Comparison of ENCODE assay signal across 24 cellular contexts in the genomic region with DNA sequence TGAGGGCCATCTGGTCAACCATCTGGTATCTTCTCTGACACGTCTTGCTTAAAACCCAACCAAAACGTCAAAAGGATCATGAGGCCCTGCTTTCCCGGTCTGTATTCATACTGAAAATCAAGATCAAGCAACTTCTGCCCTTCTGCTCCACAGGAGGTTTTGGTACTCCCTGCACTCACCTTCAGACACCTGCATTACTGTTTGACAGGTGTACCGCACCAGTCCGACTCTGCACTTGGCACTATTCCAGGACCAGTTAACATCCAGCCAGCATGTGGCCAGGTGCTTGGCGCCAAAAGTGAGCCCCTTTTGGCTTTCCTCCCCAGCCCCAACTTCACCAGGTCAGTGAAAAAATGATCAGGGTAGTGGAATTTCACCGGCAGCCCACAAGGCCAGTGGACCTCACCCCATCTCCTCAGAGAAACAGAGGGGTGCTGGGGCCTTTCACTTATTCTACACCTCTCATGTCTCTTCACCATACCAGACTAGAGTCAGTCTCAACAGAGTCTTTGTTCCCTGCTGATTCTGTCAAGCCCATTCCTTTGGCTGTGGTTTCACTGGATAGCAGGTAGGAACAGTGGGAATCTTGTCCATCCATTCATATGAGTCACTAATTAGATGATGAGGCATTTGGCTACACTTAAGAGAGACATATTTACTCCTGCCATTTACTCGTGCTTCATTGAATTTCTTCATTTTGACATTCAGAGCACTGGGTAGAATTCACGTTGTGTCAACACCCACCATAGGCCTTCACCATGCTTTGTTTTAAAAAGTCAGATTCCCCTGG.
A peak's percentile ranks its signal among the peaks of the same experiment; 100 is the strongest.
DNase-seq lines count a peak whose midpoint lies in the region; ATAC-seq lines count a peak whose summit lies in the region.
"Had no signal": no experiment of that assay in that cellular context is flagged by ENCODE, and none has a peak within 500 bp of the region (broad histone marks: within the 10 kb centered on the region; RNA-seq: fewer than 3 reads in every experiment).

No MANE protein-coding gene starts in this region.

- no peak overlapping the region for H3K27ac ChIP-seq in epithelial cell of prostate
- H3K27ac ChIP-seq: BLaER1, cardiac muscle cell, colonic mucosa, ovary had no signal

- ATAC-seq in HG02763 (IDR thresholded peaks at IDR 0.05; ENCODE audit: unreplicated experiment): no peak
- ATAC-seq: GM23338; left colon; stimulated activated effector memory CD8-positive, alpha-beta T cell treated with anti-CD3 and anti-CD28 coated beads, Interleukin-12 subunit alpha, Interleukin-12 subunit beta, amount 100 ng/mL, for 72 hours had no signal

- DNase-seq in DMS 273 (lab: John Stamatoyannopoulos, UW; ENCODE audit: unreplicated experiment) (peak; percentile 82), M059J (ENCODE audit: low read depth) (peak; percentile 45), NCI-H748 (lab: John Stamatoyannopoulos, UW; ENCODE audit: unreplicated experiment) (peak; percentile 88), epithelial cell of prostate (ENCODE audit: low read depth, low spot score) (peak; percentile 31), H4 (ENCODE audit: low spot score) (no peak), amygdala (lab: John Stamatoyannopoulos, UW) (no peak)
- DNase-seq: activated CD4-positive, alpha-beta T cell treated with anti-CD3 and anti-CD28 coated beads, Interleukin-2, amount 50 U/mL, for 1 hour; activated gamma-delta T cell; activated naive CD8-positive, alpha-beta T cell treated with anti-CD3 and anti-CD28 coated beads for 36 hours; activated T-cell treated with anti-CD3 and anti-CD28 coated beads, Interleukin-2, amount 50 U/mL, for 1 hour; aorta; colonic mucosa; effector CD4-positive, alpha-beta T cell; immature natural killer cell; left colon; NCI-H1930; NCI-H446; ovary; SW 1271 had no signal

Comparison
In these comparisons a context has a peak if more than half of its experiments do, and no peak if none do; other contexts are left out.
1. DNase-seq: peak in DMS 273 (single experiment), M059J (single experiment), NCI-H748 (single experiment) and epithelial cell of prostate (single experiment); none in H4 (single experiment) and amygdala (0 of 56).